Comparison of ENCODE assay signal across 8 cellular contexts in genomic region chr5:98927988-98928801, GRCh38. TPM values are rescaled to one million over a fixed set of nuclear protein-coding genes. Genes with fewer than 3 reads are reported as not detected.
DNase-seq lines count a peak whose midpoint lies in the region; ATAC-seq, FAIRE-seq and TF ChIP-seq lines count a peak whose summit lies in the region.

No MANE protein-coding gene starts in this region.

- peak overlapping the region; percentile 72 for H3K4me3 ChIP-seq in bronchial epithelial cell (ENCODE audit: low read depth, low read length)
- peak overlapping the region; percentile 90 for H3K4me3 ChIP-seq in smooth muscle cell

- H3K4me2 ChIP-seq in smooth muscle cell = peak overlapping the region; percentile 96

- under 1% methylated on average over 28 of the region's 90 CpGs for WGBS in smooth muscle cell (ENCODE audit: low lambda C conversion rate)

- TF ChIP-seq CTCF in bronchial epithelial cell (IDR thresholded peaks at IDR 0.05; ENCODE audit: insufficient read depth, low read length, severe bottlenecking) (no peak), smooth muscle cell (IDR thresholded peaks at IDR 0.05; ENCODE audit: borderline replicate concordance, insufficient read depth, poor library complexity, severe bottlenecking) (no peak)

- H3K27ac Mint-ChIP-seq in immature natural killer cell = peak overlapping the region; percentile 96 to 99 (median 98)

- peaks cover 66% of the 10 kb centered on the region for H4K20me1 ChIP-seq in smooth muscle cell (ENCODE audit: low read depth)

- peak overlapping the region; percentile 95 to 98 (median 96) for H3K4me3 Mint-ChIP-seq in immature natural killer cell

- H3F3A ChIP-seq in smooth muscle cell (ENCODE audit: low read depth) = no peaks in the 10 kb centered on the region

- ATAC-seq in GM21619 (IDR thresholded peaks at IDR 0.05; ENCODE audit: unreplicated experiment) = peak; percentile 26

- no peak for TF ChIP-seq RAD21 in Ishikawa (IDR thresholded peaks at IDR 0.05; ENCODE audit: low read depth)

- no peaks in the 10 kb centered on the region for H3K9me3 Mint-ChIP-seq in immature natural killer cell

- H3K27ac ChIP-seq in smooth muscle cell (ENCODE audit: low read depth) = peak overlapping the region; percentile 100

- H3K9ac ChIP-seq in smooth muscle cell (ENCODE audit: low read depth) = peak overlapping the region; percentile 100

- no peaks in the 10 kb centered on the region for H3K9me3 ChIP-seq in smooth muscle cell (replicated peaks; ENCODE audit: low read depth)

- H3K36me3 Mint-ChIP-seq in immature natural killer cell = peaks cover 3 to 20% (median 9%) of the 10 kb centered on the region in 3 donors

- H3K27me3 ChIP-seq in bronchial epithelial cell (ENCODE audit: control insufficient read depth, insufficient read depth, low read length) (no peaks in the 10 kb centered on the region), smooth muscle cell (ENCODE audit: low read depth) (no peaks in the 10 kb centered on the region)

- peak overlapping the region; percentile 72 for H2AFZ ChIP-seq in smooth muscle cell (ENCODE audit: low read depth)

- H3K79me2 ChIP-seq in smooth muscle cell (ENCODE audit: low read depth) = peaks cover 59% of the 10 kb centered on the region

- peaks cover 24 to 27% (median 25%) of the 10 kb centered on the region in 3 donors for H3K27me3 Mint-ChIP-seq in immature natural killer cell (ENCODE audit: low read depth in 3 of 3)

- DNase-seq in ELF-1 (ENCODE audit: low read depth, low spot score) = peak; percentile 59
- peak; percentile 43 for DNase-seq in T-helper 9 cell
- DNase-seq in bronchial epithelial cell (ENCODE audit: low read depth) = peak; percentile 35
- DNase-seq in immature natural killer cell = no peak
- DNase-seq in smooth muscle cell (lab: John Stamatoyannopoulos, UW; ENCODE audit: unreplicated experiment) = peak; percentile 88
- DNase-seq in NCI-H2107 (lab: John Stamatoyannopoulos, UW) = no peak

- no peak for FAIRE-seq in bronchial epithelial cell (lab: Jason Lieb, UNC)

- no peak for TF ChIP-seq EP300 in Ishikawa (IDR thresholded peaks at IDR 0.05; ENCODE audit: borderline replicate concordance)

- H3K4me1 Mint-ChIP-seq in immature natural killer cell = peaks cover 52 to 79% of the 10 kb centered on the region in 2 donors

- peaks cover 22% of the 10 kb centered on the region for H3K4me1 ChIP-seq in smooth muscle cell (ENCODE audit: low read depth)

- peaks cover 3% of the 10 kb centered on the region for H3K36me3 ChIP-seq in bronchial epithelial cell (ENCODE audit: control insufficient read depth, insufficient read depth, low read length)
- peaks cover 11% of the 10 kb centered on the region for H3K36me3 ChIP-seq in smooth muscle cell (ENCODE audit: low read depth)

TF ChIP-seq in Ishikawa, 13 proteins besides CTCF, POLR2A, EP300 and RAD21:
- TF ChIP-seq ZBTB7A (IDR thresholded peaks at IDR 0.05; ENCODE audit: low read depth) (peak; percentile 82), MAX (IDR thresholded peaks at IDR 0.05) (0 out of 2 replicates have a peak, but pooled peaks have one; percentile 2), TAF1 (IDR thresholded peaks at IDR 0.05; ENCODE audit: low read depth) (0 out of 2 replicates have a peak, but pooled peaks have one; percentile 9), YY1 (IDR thresholded peaks at IDR 0.05; ENCODE audit: low read depth) (no peak), TEAD4 (IDR thresholded peaks at IDR 0.05) (no peak), EGR1 (IDR thresholded peaks at IDR 0.05) (0 out of 2 replicates have a peak, but pooled peaks have one; percentile 11), NFIC (IDR thresholded peaks at IDR 0.05) (no peak)
TF ChIP-seq in Ishikawa: peak in this region for 4.

RNA-seq across cellular contexts. Expression of gene CHD1, which starts 0.6 kb away (rescaled TPM):
- total RNA-seq in bronchial epithelial cell = 42.0 and 50.5 TPM in 2 replicates
- 10 to 100 TPM in 1 of 3 donors, 1 to 10 TPM in 2; 5.0 to 10.4 (median 5.5) TPM for polyA plus RNA-seq in immature natural killer cell
- total RNA-seq in smooth muscle cell = 51.5 and 66.3 TPM in 2 replicates
- 12.0 and 14.0 TPM in 2 replicates for polyA plus RNA-seq in smooth muscle cell

Comparison
In these comparisons a context has a peak if more than half of its experiments do, and no peak if none do; other contexts are left out.
1. DNase-seq: peak in ELF-1 (single experiment), T-helper 9 cell (single experiment), bronchial epithelial cell (single experiment) and smooth muscle cell (single experiment); none in immature natural killer cell (0 of 3) and NCI-H2107 (single experiment).